In the genomic region with DNA sequence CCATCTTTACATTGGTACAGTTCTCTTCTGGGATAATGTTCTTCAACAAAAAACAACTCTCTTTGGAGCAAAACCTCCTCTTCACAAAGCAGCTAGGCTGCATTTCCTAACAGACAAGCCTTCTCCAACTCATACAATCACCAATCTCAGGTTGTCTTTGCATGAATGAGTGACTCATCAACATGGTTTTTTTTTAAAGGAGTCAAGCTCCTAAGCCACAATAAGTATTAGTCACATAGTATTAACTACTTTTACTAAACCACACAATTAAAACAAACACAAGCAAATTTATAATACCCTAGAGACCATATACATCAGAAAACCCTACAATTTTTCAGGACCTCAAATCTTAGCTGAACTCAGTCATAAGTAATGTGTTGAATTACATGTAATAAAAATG, we compare ENCODE assay signal across 13 cellular contexts.
DNase-seq lines count a peak whose midpoint lies in the region; ATAC-seq, FAIRE-seq and TF ChIP-seq lines count a peak whose summit lies in the region.
"Had no signal": no experiment of that assay in that cellular context is flagged by ENCODE, and none has a peak within 500 bp of the region (broad histone marks: within the 10 kb centered on the region; RNA-seq: fewer than 3 reads in every experiment).

No MANE protein-coding gene starts in this region.

- no peaks in the 10 kb centered on the region for H3K27me3 Mint-ChIP-seq in activated CD8-positive, alpha-beta memory T cell treated with anti-CD3 and anti-CD28 coated beads, Interleukin-2, amount 10 ng/mL, durations not matched to agents 7 days and 5 days

- peak; percentile 75 for DNase-seq in AG10803 (ENCODE audit: low read depth)
- DNase-seq in amniotic epithelial cell (ENCODE audit: low read depth), result peak; percentile 89
- no peak for DNase-seq in heart left ventricle
- no peak for DNase-seq in activated CD8-positive, alpha-beta memory T cell treated with anti-CD3 and anti-CD28 coated beads, Interleukin-2, amount 10 ng/mL, durations not matched to agents 7 days and 5 days
- DNase-seq: DND-41; effector memory CD4-positive, alpha-beta T cell; Kasumi-1; right cardiac atrium had no signal

- CTCF ChIA-PET in activated CD8-positive, alpha-beta memory T cell treated with anti-CD3 and anti-CD28 coated beads, Interleukin-2, amount 10 ng/mL, durations not matched to agents 7 days and 5 days (lab: Charles Lee), result interaction anchor here (1.4 kb wide), 1 partner anchor 23 kb away, joined by 3 read pairs; no protein-coding TSS in a partner anchor

- peaks cover 8% of the 10 kb centered on the region for H3K4me1 Mint-ChIP-seq in activated CD8-positive, alpha-beta memory T cell treated with anti-CD3 and anti-CD28 coated beads, Interleukin-2, amount 10 ng/mL, durations not matched to agents 7 days and 5 days

- intact Hi-C loops in heart left ventricle (cut with DNase I), result no loop called here

- peaks cover 0 to 7% (median 0%) of the 10 kb centered on the region in 12 donors for H3K9me3 ChIP-seq in heart left ventricle

- H3K4me3 Mint-ChIP-seq in activated CD8-positive, alpha-beta memory T cell treated with anti-CD3 and anti-CD28 coated beads, Interleukin-2, amount 10 ng/mL, durations not matched to agents 7 days and 5 days, result no peak overlapping the region
- H3K4me3 Mint-ChIP-seq: activated T-helper 1 cell treated with anti-CD3 and anti-CD28 coated beads, Interleukin-12 subunit alpha, Interleukin-12 subunit beta, Interleukin-2, Interleukin-4 antibody, amounts not matched to agents 30 ng/mL and 10 ng/mL and 1 ng/mL, durations not matched to agents 14 hours and 24 hours and 36 hours had no signal

- peaks cover 7% of the 10 kb centered on the region for H3K36me3 Mint-ChIP-seq in activated CD8-positive, alpha-beta memory T cell treated with anti-CD3 and anti-CD28 coated beads, Interleukin-2, amount 10 ng/mL, durations not matched to agents 7 days and 5 days

- H3K4me3 ChIP-seq in AG10803 (ENCODE audit: low read length) (no peak overlapping the region), heart left ventricle (no peak overlapping the region)

- peaks cover 3% of the 10 kb centered on the region for H3K9me3 Mint-ChIP-seq in activated CD8-positive, alpha-beta memory T cell treated with anti-CD3 and anti-CD28 coated beads, Interleukin-2, amount 10 ng/mL, durations not matched to agents 7 days and 5 days (ENCODE audit: low read depth)
- H3K9me3 Mint-ChIP-seq: activated T-helper 1 cell treated with anti-CD3 and anti-CD28 coated beads, Interleukin-12 subunit alpha, Interleukin-12 subunit beta, Interleukin-2, Interleukin-4 antibody, amounts not matched to agents 30 ng/mL and 10 ng/mL and 1 ng/mL, durations not matched to agents 14 hours and 24 hours and 36 hours had no signal

- H3K27ac ChIP-seq in heart left ventricle, result no peak overlapping the region

- ATAC-seq in HG03354 (IDR thresholded peaks at IDR 0.05; ENCODE audit: poor library complexity, severe bottlenecking, unreplicated experiment) (peak; percentile 74), heart left ventricle (no peak), HG02623 (IDR thresholded peaks at IDR 0.05; ENCODE audit: unreplicated experiment) (no peak), HG03196 (IDR thresholded peaks at IDR 0.05; ENCODE audit: unreplicated experiment) (no peak)
- ATAC-seq in activated CD8-positive, alpha-beta memory T cell treated with anti-CD3 and anti-CD28 coated beads, Interleukin-2, amount 10 ng/mL, durations not matched to agents 7 days and 5 days, result no peak
- ATAC-seq: right cardiac atrium had no signal

- no peaks in the 10 kb centered on the region for H3K36me3 ChIP-seq in heart left ventricle

- no peaks in the 10 kb centered on the region for H3K27me3 ChIP-seq in heart left ventricle

- H3K4me1 ChIP-seq in heart left ventricle, result peaks cover 0 to 4% (median 0%) of the 10 kb centered on the region in 12 donors

- FAIRE-seq in islet of Langerhans (lab: Jason Lieb, UNC), result peak; percentile 65

- no peak for TF ChIP-seq CTCF in AG10803 (conservative IDR thresholded peaks at IDR 0.05; ENCODE audit: low read length)
- no peak for TF ChIP-seq CTCF in heart left ventricle (IDR thresholded peaks at IDR 0.05)

- TF ChIP-seq POLR2A in heart left ventricle (IDR thresholded peaks at IDR 0.05), result no peak

- H3K27ac Mint-ChIP-seq in activated CD8-positive, alpha-beta memory T cell treated with anti-CD3 and anti-CD28 coated beads, Interleukin-2, amount 10 ng/mL, durations not matched to agents 7 days and 5 days, result no peak overlapping the region
- H3K27ac Mint-ChIP-seq: activated T-helper 1 cell treated with anti-CD3 and anti-CD28 coated beads, Interleukin-12 subunit alpha, Interleukin-12 subunit beta, Interleukin-2, Interleukin-4 antibody, amounts not matched to agents 30 ng/mL and 10 ng/mL and 1 ng/mL, durations not matched to agents 14 hours and 24 hours and 36 hours had no signal

Comparison
In these comparisons a context has a peak if more than half of its experiments do, and no peak if none do; other contexts are left out.
1. DNase-seq: peak in AG10803 (single experiment) and amniotic epithelial cell (single experiment); none in heart left ventricle (0 of 5) and activated CD8-positive, alpha-beta memory T cell treated with anti-CD3 and anti-CD28 coated beads, Interleukin-2, amount 10 ng/mL, durations not matched to agents 7 days and 5 days (single experiment).